Comparison of ENCODE assay signal across 1 cellular context in the genomic region with DNA sequence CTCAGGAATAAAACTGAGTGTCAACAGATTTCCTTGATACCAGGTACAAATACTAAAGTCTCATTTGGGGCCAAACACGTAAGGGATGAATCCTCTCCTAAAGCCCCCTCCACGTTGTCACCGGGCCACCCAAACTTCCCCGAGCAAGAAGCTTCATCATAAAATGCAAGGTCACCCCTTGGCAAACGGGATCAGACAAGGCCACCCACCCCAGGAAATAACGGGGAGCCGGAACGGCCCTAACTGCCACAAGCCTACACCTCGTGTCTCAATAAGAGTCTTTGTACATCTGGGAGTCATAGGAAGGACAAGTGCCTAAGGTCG.
TF ChIP-seq lines count a peak whose summit lies in the region.

No MANE protein-coding gene starts in this region.

TF ChIP-seq in endothelial cell of umbilical vein, 7 proteins besides CTCF, POLR2A, EP300 and RAD21:
- TF ChIP-seq MYC (IDR thresholded peaks at IDR 0.05; ENCODE audit: low read depth, low read length): no peak
- no peak for TF ChIP-seq JUN (IDR thresholded peaks at IDR 0.05; ENCODE audit: borderline replicate concordance, insufficient read depth, insufficient read length, low read depth)
- TF ChIP-seq FOS (IDR thresholded peaks at IDR 0.05; ENCODE audit: borderline replicate concordance, insufficient read depth, low read length): no peak
- TF ChIP-seq GATA2 (IDR thresholded peaks at IDR 0.05; ENCODE audit: insufficient read depth, insufficient read length, low read depth, low read length): no peak
- no peak for TF ChIP-seq POLR2AphosphoS5 (IDR thresholded peaks at IDR 0.05; ENCODE audit: insufficient read depth, low read depth, low read length)
